In the genomic region with DNA sequence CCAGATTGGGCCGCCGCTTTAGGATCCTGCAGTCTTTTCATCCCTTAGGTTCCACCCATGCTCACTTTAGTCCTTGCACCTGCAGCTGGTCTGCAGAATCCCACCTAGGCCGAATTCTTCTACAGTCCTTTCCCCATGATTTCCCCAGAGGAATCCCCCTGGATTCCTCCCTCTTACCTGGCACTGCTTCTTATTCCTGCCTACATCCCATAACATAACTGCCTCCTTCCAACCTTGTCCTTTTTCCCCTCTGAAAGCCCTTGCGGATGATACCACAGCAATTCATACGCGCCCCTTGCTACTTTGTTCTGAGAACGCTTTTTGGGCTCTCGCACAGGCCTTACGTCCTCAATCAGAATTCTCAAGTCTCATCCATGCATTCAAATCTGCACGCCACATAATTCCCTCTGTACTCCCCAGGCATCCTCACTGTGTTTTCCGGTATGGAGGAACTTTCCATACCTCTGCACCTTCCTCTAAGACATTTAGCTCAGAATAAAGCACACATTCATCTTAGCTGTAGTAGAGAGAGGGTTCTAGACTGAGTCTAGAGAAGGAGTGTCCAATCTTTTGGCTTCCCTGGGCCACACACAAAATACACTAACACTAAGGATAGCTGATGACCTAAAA, we compare ENCODE assay signal across 1 cellular context.
TF ChIP-seq lines count a peak whose summit lies in the region.

No MANE protein-coding gene starts in this region.

TF ChIP-seq in K562, 482 proteins besides CTCF, POLR2A, EP300 and RAD21 (continued from another document):
- TF ChIP-seq, protein P1, sequence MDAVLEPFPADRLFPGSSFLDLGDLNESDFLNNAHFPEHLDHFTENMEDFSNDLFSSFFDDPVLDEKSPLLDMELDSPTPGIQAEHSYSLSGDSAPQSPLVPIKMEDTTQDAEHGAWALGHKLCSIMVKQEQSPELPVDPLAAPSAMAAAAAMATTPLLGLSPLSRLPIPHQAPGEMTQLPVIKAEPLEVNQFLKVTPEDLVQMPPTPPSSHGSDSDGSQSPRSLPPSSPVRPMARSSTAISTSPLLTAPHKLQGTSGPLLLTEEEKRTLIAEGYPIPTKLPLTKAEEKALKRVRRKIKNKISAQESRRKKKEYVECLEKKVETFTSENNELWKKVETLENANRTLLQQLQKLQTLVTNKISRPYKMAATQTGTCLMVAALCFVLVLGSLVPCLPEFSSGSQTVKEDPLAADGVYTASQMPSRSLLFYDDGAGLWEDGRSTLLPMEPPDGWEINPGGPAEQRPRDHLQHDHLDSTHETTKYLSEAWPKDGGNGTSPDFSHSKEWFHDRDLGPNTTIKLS (IDR thresholded peaks at IDR 0.05; ENCODE audit: borderline replicate concordance, low read depth), result peak; percentile 44; the same call in 1 of the 2 replicates
- TF ChIP-seq CHD1 (IDR thresholded peaks at IDR 0.05; ENCODE audit: low read length), result no peak
- TF ChIP-seq, protein P2, sequence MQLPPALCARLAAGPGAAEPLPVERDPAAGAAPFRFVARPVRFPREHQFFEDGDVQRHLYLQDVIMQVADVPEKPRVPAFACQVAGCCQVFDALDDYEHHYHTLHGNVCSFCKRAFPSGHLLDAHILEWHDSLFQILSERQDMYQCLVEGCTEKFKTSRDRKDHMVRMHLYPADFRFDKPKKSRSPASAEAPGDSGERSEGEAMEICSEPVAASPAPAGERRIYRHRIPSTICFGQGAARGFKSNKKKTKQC (CRISPR knock-in tag; IDR thresholded peaks at IDR 0.05), result no peak
- no peak for TF ChIP-seq HSF4 (CRISPR knock-in tag; IDR thresholded peaks at IDR 0.05; ENCODE audit: borderline replicate concordance)
- no peak for TF ChIP-seq KAT8 (IDR thresholded peaks at IDR 0.05; ENCODE audit: low read depth)
- TF ChIP-seq ARID2 (IDR thresholded peaks at IDR 0.05), result 0 out of 2 replicates have a peak, but pooled peaks have one; percentile 16
- TF ChIP-seq CREB1 (IDR thresholded peaks at IDR 0.05), result no peak
- TF ChIP-seq CREB1 (CRISPR knock-in tag; IDR thresholded peaks at IDR 0.05), result no peak
- TF ChIP-seq BDP1 (IDR thresholded peaks at IDR 0.05; ENCODE audit: insufficient read depth, insufficient read length), result no peak
- TF ChIP-seq, protein P3, sequence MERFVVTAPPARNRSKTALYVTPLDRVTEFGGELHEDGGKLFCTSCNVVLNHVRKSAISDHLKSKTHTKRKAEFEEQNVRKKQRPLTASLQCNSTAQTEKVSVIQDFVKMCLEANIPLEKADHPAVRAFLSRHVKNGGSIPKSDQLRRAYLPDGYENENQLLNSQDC (CRISPR knock-in tag; IDR thresholded peaks at IDR 0.05), result no peak
- TF ChIP-seq SIX5 (IDR thresholded peaks at IDR 0.05; ENCODE audit: borderline replicate concordance in 1 of 2, insufficient read depth in 1 of 2, low read depth in 1 of 2, low read length in 2 of 2), result no peak
- no peak for TF ChIP-seq SIN3B (IDR thresholded peaks at IDR 0.05; ENCODE audit: low read depth)
- TF ChIP-seq, protein P4, sequence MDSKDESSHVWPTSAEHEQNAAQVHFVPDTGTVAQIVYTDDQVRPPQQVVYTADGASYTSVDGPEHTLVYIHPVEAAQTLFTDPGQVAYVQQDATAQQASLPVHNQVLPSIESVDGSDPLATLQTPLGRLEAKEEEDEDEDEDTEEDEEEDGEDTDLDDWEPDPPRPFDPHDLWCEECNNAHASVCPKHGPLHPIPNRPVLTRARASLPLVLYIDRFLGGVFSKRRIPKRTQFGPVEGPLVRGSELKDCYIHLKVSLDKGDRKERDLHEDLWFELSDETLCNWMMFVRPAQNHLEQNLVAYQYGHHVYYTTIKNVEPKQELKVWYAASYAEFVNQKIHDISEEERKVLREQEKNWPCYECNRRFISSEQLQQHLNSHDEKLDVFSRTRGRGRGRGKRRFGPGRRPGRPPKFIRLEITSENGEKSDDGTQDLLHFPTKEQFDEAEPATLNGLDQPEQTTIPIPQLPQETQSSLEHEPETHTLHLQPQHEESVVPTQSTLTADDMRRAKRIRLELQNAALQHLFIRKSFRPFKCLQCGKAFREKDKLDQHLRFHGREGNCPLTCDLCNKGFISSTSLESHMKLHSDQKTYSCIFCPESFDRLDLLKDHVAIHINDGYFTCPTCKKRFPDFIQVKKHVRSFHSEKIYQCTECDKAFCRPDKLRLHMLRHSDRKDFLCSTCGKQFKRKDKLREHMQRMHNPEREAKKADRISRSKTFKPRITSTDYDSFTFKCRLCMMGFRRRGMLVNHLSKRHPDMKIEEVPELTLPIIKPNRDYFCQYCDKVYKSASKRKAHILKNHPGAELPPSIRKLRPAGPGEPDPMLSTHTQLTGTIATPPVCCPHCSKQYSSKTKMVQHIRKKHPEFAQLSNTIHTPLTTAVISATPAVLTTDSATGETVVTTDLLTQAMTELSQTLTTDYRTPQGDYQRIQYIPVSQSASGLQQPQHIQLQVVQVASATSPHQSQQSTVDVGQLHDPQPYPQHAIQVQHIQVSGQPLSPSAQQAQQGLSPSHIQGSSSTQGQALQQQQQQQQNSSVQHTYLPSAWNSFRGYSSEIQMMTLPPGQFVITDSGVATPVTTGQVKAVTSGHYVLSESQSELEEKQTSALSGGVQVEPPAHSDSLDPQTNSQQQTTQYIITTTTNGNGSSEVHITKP (IDR thresholded peaks at IDR 0.05; ENCODE audit: partially characterized antibody), result no peak
- no peak for TF ChIP-seq PTRF (tag; IDR thresholded peaks at IDR 0.05)
- TF ChIP-seq EP400 (IDR thresholded peaks at IDR 0.05), result peak; percentile 9; the same call in 1 of the 2 replicates
- TF ChIP-seq ARNT (IDR thresholded peaks at IDR 0.05), result peak in 1 of 2 experiments; percentile 88; a peak in 2 of 4 replicates
- TF ChIP-seq PHF21A (IDR thresholded peaks at IDR 0.05; ENCODE audit: borderline replicate concordance, low read depth), result no peak
- TF ChIP-seq, protein P5, sequence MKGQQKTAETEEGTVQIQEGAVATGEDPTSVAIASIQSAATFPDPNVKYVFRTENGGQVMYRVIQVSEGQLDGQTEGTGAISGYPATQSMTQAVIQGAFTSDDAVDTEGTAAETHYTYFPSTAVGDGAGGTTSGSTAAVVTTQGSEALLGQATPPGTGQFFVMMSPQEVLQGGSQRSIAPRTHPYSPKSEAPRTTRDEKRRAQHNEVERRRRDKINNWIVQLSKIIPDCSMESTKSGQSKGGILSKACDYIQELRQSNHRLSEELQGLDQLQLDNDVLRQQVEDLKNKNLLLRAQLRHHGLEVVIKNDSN (CRISPR knock-in tag; IDR thresholded peaks at IDR 0.05), result no peak
- no peak for TF ChIP-seq HNRNPLL (IDR thresholded peaks at IDR 0.05; ENCODE audit: low read depth, low read length, poor library complexity, severe bottlenecking)
- TF ChIP-seq, protein P6, sequence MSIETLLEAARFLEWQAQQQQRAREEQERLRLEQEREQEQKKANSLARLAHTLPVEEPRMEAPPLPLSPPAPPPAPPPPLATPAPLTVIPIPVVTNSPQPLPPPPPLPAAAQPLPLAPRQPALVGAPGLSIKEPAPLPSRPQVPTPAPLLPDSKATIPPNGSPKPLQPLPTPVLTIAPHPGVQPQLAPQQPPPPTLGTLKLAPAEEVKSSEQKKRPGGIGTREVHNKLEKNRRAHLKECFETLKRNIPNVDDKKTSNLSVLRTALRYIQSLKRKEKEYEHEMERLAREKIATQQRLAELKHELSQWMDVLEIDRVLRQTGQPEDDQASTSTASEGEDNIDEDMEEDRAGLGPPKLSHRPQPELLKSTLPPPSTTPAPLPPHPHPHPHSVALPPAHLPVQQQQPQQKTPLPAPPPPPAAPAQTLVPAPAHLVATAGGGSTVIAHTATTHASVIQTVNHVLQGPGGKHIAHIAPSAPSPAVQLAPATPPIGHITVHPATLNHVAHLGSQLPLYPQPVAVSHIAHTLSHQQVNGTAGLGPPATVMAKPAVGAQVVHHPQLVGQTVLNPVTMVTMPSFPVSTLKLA (conservative IDR thresholded peaks at IDR 0.05), result peak in 1 of 2 experiments; percentile 17; a peak in 1 of 4 replicates
TF ChIP-seq in K562: peak in this region for 16.
